Comparison of ENCODE assay signal across 21 cellular contexts in the genomic region with DNA sequence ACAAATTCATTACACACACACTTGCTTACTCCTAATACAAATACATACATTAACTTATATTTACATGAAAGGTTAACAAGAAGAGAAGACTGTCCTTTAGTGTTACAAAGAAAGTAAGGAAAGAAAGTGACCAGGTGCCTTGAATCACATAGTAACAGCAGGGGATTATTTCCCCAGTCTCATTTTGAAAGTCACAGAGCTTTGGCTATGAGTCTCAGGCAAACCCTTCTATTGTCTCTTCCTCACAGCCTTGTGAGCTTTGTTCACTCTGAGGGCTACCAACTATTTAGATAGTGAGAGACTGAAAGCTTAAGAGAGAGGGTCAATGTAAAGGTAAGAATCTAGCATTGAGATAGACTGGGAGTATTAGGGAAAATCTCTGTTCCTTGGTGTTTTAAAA.
DNase-seq lines count a peak whose midpoint lies in the region; ATAC-seq, FAIRE-seq and TF ChIP-seq lines count a peak whose summit lies in the region.
"Had no signal": no experiment of that assay in that cellular context is flagged by ENCODE, and none has a peak within 500 bp of the region (broad histone marks: within the 10 kb centered on the region; RNA-seq: fewer than 3 reads in every experiment).

No MANE protein-coding gene starts in this region.

- H3K4me2 ChIP-seq in H1 (ENCODE audit: insufficient read depth in 1 of 2, low read depth in 2 of 2, low read length in 2 of 2) (peak overlapping the region in 1 of 2 experiments; percentile 7; a peak in 1 of 4 replicates), neural progenitor cell (no peak overlapping the region), HepG2 (ENCODE audit: low read depth, low read length) (no peak overlapping the region)
- H3K4me2 ChIP-seq: A549; BLaER1 treated with 17β-estradiol and CSF1 and Interleukin-3, amounts not matched to agents 10 nM and 100 nM had no signal

- H3K36me3 Mint-ChIP-seq in neural progenitor cell: peaks cover 1% of the 10 kb centered on the region

- DNase-seq in H1 (ENCODE audit: low read depth in 1 of 2, low spot score in 2 of 2): peak in 1 of 2 experiments; percentile 3
- DNase-seq in neural progenitor cell (ENCODE audit: low spot score): peak; percentile 65
- DNase-seq in HepG2 (ENCODE audit: low spot score): no peak
- no peak for DNase-seq in retina
- DNase-seq in posterior vena cava (ENCODE audit: low spot score): no peak
- DNase-seq: DND-41, NCI-H1417, NCI-H2029, NCI-H2171, NCI-H446 treated with DMSO at 0.1 percent for 48 hours, T-cell had no signal

- H4K8ac ChIP-seq in H1 (ENCODE audit: extremely low read depth, insufficient read depth, low read length): no peak overlapping the region

- H3K18ac ChIP-seq in H1 (ENCODE audit: extremely low read depth, low read length): no peak overlapping the region

- no peaks in the 10 kb centered on the region for H3K27me3 ChIP-seq in H1 (replicated peaks in 1 of 4; ENCODE audit: control insufficient read depth in 3 of 4, extremely low read depth in 1 of 4, insufficient read depth in 3 of 4, low read length in 3 of 4)
- no peaks in the 10 kb centered on the region for H3K27me3 ChIP-seq in neural progenitor cell
- H3K27me3 ChIP-seq in HepG2 (ENCODE audit: control insufficient read depth in 1 of 2, insufficient read depth in 2 of 2, low read length in 2 of 2): no peaks in the 10 kb centered on the region
- H3K27me3 ChIP-seq: BLaER1 treated with 17β-estradiol and CSF1 and Interleukin-3, amounts not matched to agents 10 nM and 100 nM had no signal

- no peaks in the 10 kb centered on the region for H3K9me3 Mint-ChIP-seq in neural progenitor cell
- H3K9me3 Mint-ChIP-seq: T-cell had no signal

- no peak overlapping the region for H3K14ac ChIP-seq in H1 (ENCODE audit: insufficient read length)

- H3K27me3 Mint-ChIP-seq in neural progenitor cell (ENCODE audit: insufficient read depth, low read depth): no peaks in the 10 kb centered on the region
- H3K27me3 Mint-ChIP-seq: IgD-negative memory B cell, T-cell had no signal

- intact Hi-C loops in HepG2 (cut with micrococcal nuclease; ENCODE audit: unreplicated experiment) (no loop called here), posterior vena cava (cut with DNase I) (no loop called here)

- ATAC-seq in GM18870 (IDR thresholded peaks at IDR 0.05; ENCODE audit: unreplicated experiment) (peak; percentile 57), HG02885 (IDR thresholded peaks at IDR 0.05; ENCODE audit: poor library complexity, unreplicated experiment) (peak; percentile 45), HepG2 (no peak)
- ATAC-seq: A549, HCT116, Panc1, T-cell had no signal

- H3K4me3 ChIP-seq in H1 (ENCODE audit: extremely low read depth in 1 of 4, insufficient read depth in 2 of 4, low read depth in 3 of 4, low read length in 4 of 4): no peak overlapping the region; a peak in 1 of 8 replicates
- no peak overlapping the region for H3K4me3 ChIP-seq in neural progenitor cell
- H3K4me3 ChIP-seq in HepG2 (replicated peaks in 1 of 3; ENCODE audit: insufficient read depth in 1 of 3, low read depth in 2 of 3, low read length in 3 of 3): no peak overlapping the region
- H3K4me3 ChIP-seq: A549; BLaER1 treated with 17β-estradiol and CSF1 and Interleukin-3, amounts not matched to agents 10 nM and 100 nM had no signal

- H3K9ac ChIP-seq in H1 (replicated peaks in 1 of 4; ENCODE audit: extremely low read depth in 1 of 4, low read depth in 3 of 4, low read length in 3 of 4) (no peak overlapping the region), neural progenitor cell (no peak overlapping the region), HepG2 (ENCODE audit: insufficient read depth, low read depth, low read length) (no peak overlapping the region)
- H3K9ac ChIP-seq: BLaER1 treated with 17β-estradiol and CSF1 and Interleukin-3, amounts not matched to agents 10 nM and 100 nM had no signal

- H2BK5ac ChIP-seq in H1 (ENCODE audit: low read depth, low read length): no peak overlapping the region

- TF ChIP-seq POLR2A in H1 (IDR thresholded peaks at IDR 0.05; ENCODE audit: control extremely low read depth in 1 of 2, low read depth in 2 of 2, low read length in 2 of 2) (no peak), HepG2 (IDR thresholded peaks at IDR 0.05; ENCODE audit: insufficient read depth in 1 of 2, low read depth in 2 of 2, low read length in 2 of 2) (no peak)

- H2BK120ac ChIP-seq in H1 (replicated peaks; ENCODE audit: low read depth, low read length): no peak overlapping the region

- peak; percentile 90 for FAIRE-seq in H1 (lab: Jason Lieb, UNC)
- no peak for FAIRE-seq in HepG2 (lab: Jason Lieb, UNC)
- FAIRE-seq: A549, G401.6, GM12891, GM19239 had no signal

- H3K23me2 ChIP-seq in H1 (ENCODE audit: low read depth, low read length): no peaks in the 10 kb centered on the region

- no peak for TF ChIP-seq CTCF in H1 (IDR thresholded peaks at IDR 0.05; ENCODE audit: control extremely low read depth in 1 of 3, insufficient read depth in 1 of 3, low read depth in 1 of 3, low read length in 3 of 3)
- no peak for TF ChIP-seq CTCF in neural progenitor cell (IDR thresholded peaks at IDR 0.05)
- no peak for TF ChIP-seq CTCF in HepG2 (CRISPR knock-in tag; IDR thresholded peaks at IDR 0.05)

- no peaks in the 10 kb centered on the region for H3K36me3 ChIP-seq in H1 (ENCODE audit: control insufficient read depth in 2 of 4, insufficient read depth in 4 of 4, low read length in 3 of 4)
- H3K36me3 ChIP-seq in neural progenitor cell: no peaks in the 10 kb centered on the region
- peaks cover 0 to 4% of the 10 kb centered on the region in 2 experiments; a peak in 1 of 5 replicates for H3K36me3 ChIP-seq in HepG2 (replicated peaks in 1 of 2; ENCODE audit: control insufficient read depth in 1 of 2, insufficient read depth in 2 of 2, low read length in 2 of 2)
- H3K36me3 ChIP-seq: BLaER1 treated with 17β-estradiol and CSF1 and Interleukin-3, amounts not matched to agents 10 nM and 100 nM had no signal

- in situ Hi-C loops in HepG2 (cut with HindIII; ENCODE audit: extremely low pct_ligation_motif_present, low pct_unique_long_range_greater_than_20kb): no loop called here

- no peaks in the 10 kb centered on the region for H3K9me3 ChIP-seq in H1 (ENCODE audit: insufficient read depth in 2 of 2, low read depth in 1 of 2, low read length in 1 of 2)
- no peaks in the 10 kb centered on the region for H3K9me3 ChIP-seq in neural progenitor cell (ENCODE audit: low read depth)
- H3K9me3 ChIP-seq in HepG2 (ENCODE audit: low read length): no peaks in the 10 kb centered on the region
- H3K9me3 ChIP-seq: A549; BLaER1 treated with 17β-estradiol and CSF1 and Interleukin-3, amounts not matched to agents 10 nM and 100 nM had no signal

- TF ChIP-seq RAD21 in H1 (IDR thresholded peaks at IDR 0.05 in 1 of 2, conservative IDR thresholded peaks at IDR 0.05 in 1 of 2; ENCODE audit: low read depth in 2 of 2, low read length in 2 of 2) (no peak), HepG2 (CRISPR knock-in tag; IDR thresholded peaks at IDR 0.05) (no peak)

- no peak overlapping the region for H3K4me3 Mint-ChIP-seq in neural progenitor cell
- H3K4me3 Mint-ChIP-seq: IgD-negative memory B cell, T-cell had no signal

- no peak overlapping the region for H4K91ac ChIP-seq in H1 (replicated peaks; ENCODE audit: insufficient read length, low read length)

- H3K56ac ChIP-seq in H1 (replicated peaks; ENCODE audit: insufficient read length, low read depth, low read length): no peak overlapping the region

- POLR2A ChIA-PET in H1 (lab: Charles Lee; ENCODE audit: partially characterized antibody): no interaction called here
- POLR2A ChIA-PET in HepG2 (lab: Yijun Ruan, JAX): no interaction called here

- H4K20me1 ChIP-seq in H1 (replicated peaks in 1 of 2; ENCODE audit: control insufficient read depth in 1 of 2, insufficient read depth in 2 of 2, low read length in 2 of 2) (no peaks in the 10 kb centered on the region), neural progenitor cell (ENCODE audit: low read depth) (peaks cover 8% of the 10 kb centered on the region), HepG2 (ENCODE audit: insufficient read depth, low read length) (no peaks in the 10 kb centered on the region)
- H4K20me1 ChIP-seq: BLaER1 treated with 17β-estradiol and CSF1 and Interleukin-3, amounts not matched to agents 10 nM and 100 nM had no signal

- no peak overlapping the region for H3K23ac ChIP-seq in H1 (ENCODE audit: insufficient read length)

- peaks cover 8% of the 10 kb centered on the region for H3K4me1 Mint-ChIP-seq in neural progenitor cell
- H3K4me1 Mint-ChIP-seq: IgD-negative memory B cell, T-cell had no signal

- no peak overlapping the region for H4K5ac ChIP-seq in H1 (ENCODE audit: insufficient read length, low read depth, low read length)

- H3K4me1 ChIP-seq in H1 (replicated peaks in 1 of 4; ENCODE audit: control insufficient read depth in 3 of 4, insufficient read depth in 4 of 4, low read length in 3 of 4) (peaks cover 0 to 7% (median under 1%) of the 10 kb centered on the region in 4 experiments; a peak in 2 of 7 replicates), neural progenitor cell (peaks cover 6% of the 10 kb centered on the region), HepG2 (ENCODE audit: insufficient read depth, low read length) (no peaks in the 10 kb centered on the region)
- H3K4me1 ChIP-seq: BLaER1 treated with 17β-estradiol and CSF1 and Interleukin-3, amounts not matched to agents 10 nM and 100 nM had no signal

- H3K79me1 ChIP-seq in H1 (ENCODE audit: low read depth, low read length): no peaks in the 10 kb centered on the region

- BruUV-seq in HepG2 (replicated peaks; lab: Mats Ljungman, UMichigan): no TSS peak

- H3K4ac ChIP-seq in H1 (replicated peaks; ENCODE audit: insufficient read length, low read depth, low read length): no peak overlapping the region

- H3K79me2 ChIP-seq in H1 (ENCODE audit: control insufficient read depth in 1 of 2, insufficient read depth in 2 of 2, low read length in 2 of 2) (no peaks in the 10 kb centered on the region), neural progenitor cell (ENCODE audit: low read depth) (no peaks in the 10 kb centered on the region), HepG2 (ENCODE audit: insufficient read depth, low read length) (no peaks in the 10 kb centered on the region)

- no peak overlapping the region for H3K27ac ChIP-seq in H1 (ENCODE audit: low read depth, low read length)
- no peak overlapping the region for H3K27ac ChIP-seq in neural progenitor cell
- no peak overlapping the region for H3K27ac ChIP-seq in HepG2 (ENCODE audit: extremely low read length, insufficient read depth, low read length)
- H3K27ac ChIP-seq: A549; BLaER1 treated with 17β-estradiol and CSF1 and Interleukin-3, amounts not matched to agents 10 nM and 100 nM had no signal

- no peak overlapping the region for H2BK20ac ChIP-seq in H1 (ENCODE audit: low read length)

- no peak overlapping the region for H2BK15ac ChIP-seq in H1 (ENCODE audit: low read length)

- H3F3A ChIP-seq in neural progenitor cell (ENCODE audit: low read depth): no peaks in the 10 kb centered on the region

- TF ChIP-seq EP300 in H1 (IDR thresholded peaks at IDR 0.05; ENCODE audit: borderline replicate concordance in 1 of 2, low read depth in 2 of 2, low read length in 2 of 2) (no peak), HepG2 (IDR thresholded peaks at IDR 0.05; ENCODE audit: low read depth in 2 of 2, low read length in 2 of 2) (no peak), HepG2 (CRISPR knock-in tag; IDR thresholded peaks at IDR 0.05; ENCODE audit: borderline replicate concordance) (no peak)

- H2AK5ac ChIP-seq in H1 (ENCODE audit: low read depth, low read length): no peak overlapping the region

- no peak overlapping the region for H3K27ac Mint-ChIP-seq in neural progenitor cell
- H3K27ac Mint-ChIP-seq: IgD-negative memory B cell, T-cell had no signal

- H2AFZ ChIP-seq in H1 (ENCODE audit: low read length) (no peak overlapping the region), neural progenitor cell (replicated peaks) (no peak overlapping the region), HepG2 (ENCODE audit: low read length) (no peak overlapping the region)

- CTCF ChIA-PET in H1 (lab: Charles Lee; ENCODE audit: partially characterized antibody): interaction anchor here (0.9 kb wide), 1 partner anchor 100 kb away, joined by 3 read pairs; no protein-coding TSS in a partner anchor
- CTCF ChIA-PET in HepG2 (lab: Yijun Ruan, JAX; ENCODE audit: low intra/inter-chr PET ratio, low total read pairs): no interaction called here

- no peak overlapping the region for H2BK12ac ChIP-seq in H1 (ENCODE audit: low read depth, low read length)
